1 cellular context compared by ENCODE assay signal in the genomic region with DNA sequence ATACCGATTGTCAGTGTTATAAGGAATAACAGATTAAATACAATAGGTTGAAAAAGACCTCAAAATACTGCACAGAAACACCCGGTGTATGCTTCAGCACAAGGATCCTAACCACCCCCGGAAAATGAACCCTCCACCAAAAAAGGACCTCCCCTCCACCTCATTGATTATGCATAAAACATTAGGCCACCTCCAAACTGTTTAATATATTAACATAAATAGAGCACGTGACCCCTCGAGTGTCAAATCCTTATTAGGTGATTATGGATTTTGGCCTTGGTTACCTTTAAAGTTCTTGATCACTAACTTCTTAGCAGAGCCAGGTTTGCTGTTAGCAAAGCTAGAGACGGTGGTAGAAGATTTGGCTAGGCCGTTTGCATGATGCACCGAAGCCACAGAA.
TF ChIP-seq lines count a peak whose summit lies in the region.

No MANE protein-coding gene starts in this region.

TF ChIP-seq in IMR-90, 13 proteins besides CTCF, POLR2A, EP300 and RAD21 (continued from another document):
- TF ChIP-seq, protein P1, sequence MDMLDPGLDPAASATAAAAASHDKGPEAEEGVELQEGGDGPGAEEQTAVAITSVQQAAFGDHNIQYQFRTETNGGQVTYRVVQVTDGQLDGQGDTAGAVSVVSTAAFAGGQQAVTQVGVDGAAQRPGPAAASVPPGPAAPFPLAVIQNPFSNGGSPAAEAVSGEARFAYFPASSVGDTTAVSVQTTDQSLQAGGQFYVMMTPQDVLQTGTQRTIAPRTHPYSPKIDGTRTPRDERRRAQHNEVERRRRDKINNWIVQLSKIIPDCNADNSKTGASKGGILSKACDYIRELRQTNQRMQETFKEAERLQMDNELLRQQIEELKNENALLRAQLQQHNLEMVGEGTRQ (IDR thresholded peaks at IDR 0.05; ENCODE audit: low read depth, low read length) = no peak
- TF ChIP-seq RFX5 (IDR thresholded peaks at IDR 0.05; ENCODE audit: low read depth, low read length) (no peak), CHD1 (IDR thresholded peaks at IDR 0.05; ENCODE audit: low read depth, low read length) (no peak), MAZ (IDR thresholded peaks at IDR 0.05; ENCODE audit: borderline replicate concordance, low read depth, low read length) (no peak), SMC3 (IDR thresholded peaks at IDR 0.05; ENCODE audit: low read depth, low read length) (no peak), NFE2L2 (IDR thresholded peaks at IDR 0.05; ENCODE audit: low read depth, low read length) (no peak), CEBPB (IDR thresholded peaks at IDR 0.05; ENCODE audit: low read depth, low read length) (no peak), BHLHE40 (IDR thresholded peaks at IDR 0.05; ENCODE audit: low read depth, low read length) (no peak), RCOR1 (IDR thresholded peaks at IDR 0.05; ENCODE audit: insufficient replicate concordance, low read length) (no peak), MXI1 (IDR thresholded peaks at IDR 0.05; ENCODE audit: borderline replicate concordance, low read depth, low read length) (no peak), MAFK (IDR thresholded peaks at IDR 0.05; ENCODE audit: low read depth, low read length) (no peak)
- TF ChIP-seq, protein P2, sequence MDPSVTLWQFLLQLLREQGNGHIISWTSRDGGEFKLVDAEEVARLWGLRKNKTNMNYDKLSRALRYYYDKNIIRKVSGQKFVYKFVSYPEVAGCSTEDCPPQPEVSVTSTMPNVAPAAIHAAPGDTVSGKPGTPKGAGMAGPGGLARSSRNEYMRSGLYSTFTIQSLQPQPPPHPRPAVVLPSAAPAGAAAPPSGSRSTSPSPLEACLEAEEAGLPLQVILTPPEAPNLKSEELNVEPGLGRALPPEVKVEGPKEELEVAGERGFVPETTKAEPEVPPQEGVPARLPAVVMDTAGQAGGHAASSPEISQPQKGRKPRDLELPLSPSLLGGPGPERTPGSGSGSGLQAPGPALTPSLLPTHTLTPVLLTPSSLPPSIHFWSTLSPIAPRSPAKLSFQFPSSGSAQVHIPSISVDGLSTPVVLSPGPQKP (IDR thresholded peaks at IDR 0.05; ENCODE audit: borderline replicate concordance, low read depth, low read length) = no peak
TF ChIP-seq in IMR-90: peak in this region for 0.
